ENCODE assay signal across 1 cellular context in the genomic region with DNA sequence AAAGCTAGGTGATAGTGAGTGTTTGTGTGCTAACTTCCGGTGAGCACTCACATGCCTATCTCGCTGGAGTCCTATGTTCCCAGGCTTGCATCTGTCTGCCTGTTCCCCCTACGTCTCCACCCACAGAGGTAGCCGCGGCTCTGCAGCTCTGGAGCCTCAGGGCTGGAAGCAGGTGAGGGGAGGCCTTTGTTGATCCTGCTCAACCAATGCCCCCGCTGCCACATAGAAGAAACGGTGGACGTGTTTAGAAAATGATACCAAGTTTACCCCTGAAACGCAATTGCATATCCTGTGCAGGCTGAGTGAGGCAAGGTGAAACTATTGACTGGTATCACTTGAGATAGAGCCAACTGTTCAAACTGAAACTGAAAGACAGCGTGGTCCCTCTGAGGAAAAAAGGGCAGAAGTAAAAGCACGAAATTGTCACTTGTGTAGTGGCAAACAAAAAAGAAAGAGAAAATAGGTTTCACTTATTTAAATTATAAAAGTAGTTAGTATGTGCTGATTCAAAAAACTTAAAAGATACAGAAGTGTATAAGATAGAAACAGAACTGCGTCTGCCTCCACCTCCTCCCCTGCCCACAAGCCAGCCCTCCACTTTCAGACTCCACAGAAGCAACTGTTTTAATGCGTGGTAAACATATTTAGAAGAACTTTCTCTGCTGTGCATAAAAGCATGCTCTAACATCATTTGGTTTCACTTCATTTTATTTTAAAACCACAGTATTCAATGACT.
TF ChIP-seq lines count a peak whose summit lies in the region.

No MANE protein-coding gene starts in this region.

TF ChIP-seq in GM23338, 12 proteins besides CTCF, POLR2A, EP300 and RAD21 (continued from another document):
- TF ChIP-seq ZNF462 (CRISPR knock-in tag; IDR thresholded peaks at IDR 0.05) (no peak), EZH2phosphoT487 (IDR thresholded peaks at IDR 0.05; ENCODE audit: unreplicated experiment) (no peak)
- TF ChIP-seq, protein P1, sequence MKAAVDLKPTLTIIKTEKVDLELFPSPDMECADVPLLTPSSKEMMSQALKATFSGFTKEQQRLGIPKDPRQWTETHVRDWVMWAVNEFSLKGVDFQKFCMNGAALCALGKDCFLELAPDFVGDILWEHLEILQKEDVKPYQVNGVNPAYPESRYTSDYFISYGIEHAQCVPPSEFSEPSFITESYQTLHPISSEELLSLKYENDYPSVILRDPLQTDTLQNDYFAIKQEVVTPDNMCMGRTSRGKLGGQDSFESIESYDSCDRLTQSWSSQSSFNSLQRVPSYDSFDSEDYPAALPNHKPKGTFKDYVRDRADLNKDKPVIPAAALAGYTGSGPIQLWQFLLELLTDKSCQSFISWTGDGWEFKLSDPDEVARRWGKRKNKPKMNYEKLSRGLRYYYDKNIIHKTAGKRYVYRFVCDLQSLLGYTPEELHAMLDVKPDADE (IDR thresholded peaks at IDR 0.05), result no peak
